ENCODE assay signal across 2 cellular contexts in the genomic region with DNA sequence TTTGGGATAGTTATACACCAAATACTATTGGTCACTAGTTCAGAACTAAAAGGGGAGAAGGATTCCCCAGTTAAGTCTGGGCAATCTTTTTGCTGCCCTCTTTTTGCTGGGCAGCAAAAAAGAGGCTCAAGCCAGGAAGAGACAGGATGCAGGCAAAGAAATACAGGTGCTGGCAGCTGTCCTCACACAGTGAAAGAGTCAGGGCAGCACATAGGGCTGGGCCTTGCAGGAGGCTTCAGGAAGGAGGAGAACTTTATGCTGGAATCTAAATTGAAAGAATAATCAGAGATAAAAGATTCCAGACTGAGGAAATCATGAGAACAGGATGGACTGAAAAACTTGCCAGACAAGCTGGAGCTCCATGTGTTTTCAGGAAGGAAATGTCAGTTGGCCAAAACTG.
TF ChIP-seq lines count a peak whose summit lies in the region.

No MANE protein-coding gene starts in this region.

TF ChIP-seq in IMR-90, 13 proteins besides CTCF, POLR2A, EP300 and RAD21:
- TF ChIP-seq BHLHE40 (IDR thresholded peaks at IDR 0.05; ENCODE audit: low read depth, low read length) = no peak
- TF ChIP-seq MAZ (IDR thresholded peaks at IDR 0.05; ENCODE audit: borderline replicate concordance, low read depth, low read length) = no peak
- TF ChIP-seq CEBPB (IDR thresholded peaks at IDR 0.05; ENCODE audit: low read depth, low read length) = no peak
- no peak for TF ChIP-seq RCOR1 (IDR thresholded peaks at IDR 0.05; ENCODE audit: insufficient replicate concordance, low read length)
- no peak for TF ChIP-seq NFE2L2 (IDR thresholded peaks at IDR 0.05; ENCODE audit: low read depth, low read length)
- no peak for TF ChIP-seq SMC3 (IDR thresholded peaks at IDR 0.05; ENCODE audit: low read depth, low read length)
- TF ChIP-seq CHD1 (IDR thresholded peaks at IDR 0.05; ENCODE audit: low read depth, low read length) = no peak
- TF ChIP-seq, protein P1, sequence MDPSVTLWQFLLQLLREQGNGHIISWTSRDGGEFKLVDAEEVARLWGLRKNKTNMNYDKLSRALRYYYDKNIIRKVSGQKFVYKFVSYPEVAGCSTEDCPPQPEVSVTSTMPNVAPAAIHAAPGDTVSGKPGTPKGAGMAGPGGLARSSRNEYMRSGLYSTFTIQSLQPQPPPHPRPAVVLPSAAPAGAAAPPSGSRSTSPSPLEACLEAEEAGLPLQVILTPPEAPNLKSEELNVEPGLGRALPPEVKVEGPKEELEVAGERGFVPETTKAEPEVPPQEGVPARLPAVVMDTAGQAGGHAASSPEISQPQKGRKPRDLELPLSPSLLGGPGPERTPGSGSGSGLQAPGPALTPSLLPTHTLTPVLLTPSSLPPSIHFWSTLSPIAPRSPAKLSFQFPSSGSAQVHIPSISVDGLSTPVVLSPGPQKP (IDR thresholded peaks at IDR 0.05; ENCODE audit: borderline replicate concordance, low read depth, low read length) = no peak
TF ChIP-seq in IMR-90: peak in this region for 0.

TF ChIP-seq in HepG2, 621 proteins besides CTCF, POLR2A, EP300 and RAD21:
- TF ChIP-seq CC2D1A (CRISPR knock-in tag; IDR thresholded peaks at IDR 0.05) = no peak
- TF ChIP-seq, protein P2, sequence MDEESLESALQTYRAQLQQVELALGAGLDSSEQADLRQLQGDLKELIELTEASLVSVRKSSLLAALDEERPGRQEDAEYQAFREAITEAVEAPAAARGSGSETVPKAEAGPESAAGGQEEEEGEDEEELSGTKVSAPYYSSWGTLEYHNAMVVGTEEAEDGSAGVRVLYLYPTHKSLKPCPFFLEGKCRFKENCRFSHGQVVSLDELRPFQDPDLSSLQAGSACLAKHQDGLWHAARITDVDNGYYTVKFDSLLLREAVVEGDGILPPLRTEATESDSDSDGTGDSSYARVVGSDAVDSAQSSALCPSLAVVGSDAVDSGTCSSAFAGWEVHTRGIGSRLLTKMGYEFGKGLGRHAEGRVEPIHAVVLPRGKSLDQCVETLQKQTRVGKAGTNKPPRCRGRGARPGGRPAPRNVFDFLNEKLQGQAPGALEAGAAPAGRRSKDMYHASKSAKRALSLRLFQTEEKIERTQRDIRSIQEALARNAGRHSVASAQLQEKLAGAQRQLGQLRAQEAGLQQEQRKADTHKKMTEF (CRISPR knock-in tag; IDR thresholded peaks at IDR 0.05) = no peak
- TF ChIP-seq, protein P3, sequence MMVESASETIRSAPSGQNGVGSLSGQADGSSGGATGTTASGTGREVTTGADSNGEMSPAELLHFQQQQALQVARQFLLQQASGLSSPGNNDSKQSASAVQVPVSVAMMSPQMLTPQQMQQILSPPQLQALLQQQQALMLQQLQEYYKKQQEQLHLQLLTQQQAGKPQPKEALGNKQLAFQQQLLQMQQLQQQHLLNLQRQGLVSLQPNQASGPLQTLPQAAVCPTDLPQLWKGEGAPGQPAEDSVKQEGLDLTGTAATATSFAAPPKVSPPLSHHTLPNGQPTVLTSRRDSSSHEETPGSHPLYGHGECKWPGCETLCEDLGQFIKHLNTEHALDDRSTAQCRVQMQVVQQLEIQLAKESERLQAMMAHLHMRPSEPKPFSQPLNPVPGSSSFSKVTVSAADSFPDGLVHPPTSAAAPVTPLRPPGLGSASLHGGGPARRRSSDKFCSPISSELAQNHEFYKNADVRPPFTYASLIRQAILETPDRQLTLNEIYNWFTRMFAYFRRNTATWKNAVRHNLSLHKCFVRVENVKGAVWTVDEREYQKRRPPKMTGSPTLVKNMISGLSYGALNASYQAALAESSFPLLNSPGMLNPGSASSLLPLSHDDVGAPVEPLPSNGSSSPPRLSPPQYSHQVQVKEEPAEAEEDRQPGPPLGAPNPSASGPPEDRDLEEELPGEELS (CRISPR knock-in tag; IDR thresholded peaks at IDR 0.05) = no peak
- TF ChIP-seq ZNF781 (CRISPR knock-in tag; IDR thresholded peaks at IDR 0.05; ENCODE audit: borderline replicate concordance, not compliant biosample characterization) = no peak
- TF ChIP-seq ZNF572 (CRISPR knock-in tag; IDR thresholded peaks at IDR 0.05) = no peak
- no peak for TF ChIP-seq ZNF33B (CRISPR knock-in tag; IDR thresholded peaks at IDR 0.05)
